8 cellular contexts compared by ENCODE assay signal in the genomic region with DNA sequence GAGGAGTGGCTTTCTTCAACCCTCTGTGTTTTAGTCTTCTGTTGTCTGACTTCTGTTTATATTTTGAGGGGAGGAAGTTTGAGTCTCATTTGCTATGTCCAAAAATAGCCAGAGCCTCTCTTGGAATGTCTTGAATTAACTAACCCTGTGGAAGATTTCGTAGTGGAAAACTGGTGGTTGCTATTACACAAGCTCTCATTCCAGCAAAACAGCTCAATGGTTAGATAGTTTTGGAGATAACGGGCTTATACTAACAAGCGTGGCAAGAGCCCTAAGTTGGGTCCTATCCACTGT. TPM values are rescaled to one million over a fixed set of nuclear protein-coding genes. Genes with fewer than 3 reads are reported as not detected.
DNase-seq lines count a peak whose midpoint lies in the region; ATAC-seq and TF ChIP-seq lines count a peak whose summit lies in the region.

No MANE protein-coding gene starts in this region.

- DNase-seq in colonic mucosa, result no peak
- DNase-seq in stimulated activated effector memory CD8-positive, alpha-beta T cell treated with anti-CD3 and anti-CD28 coated beads, Interleukin-12 subunit alpha, Interleukin-12 subunit beta, amount 100 ng/mL, for 72 hours (ENCODE audit: low spot score in 2 of 2), result no peak
- DNase-seq in activated CD4-positive, CD25-positive, alpha-beta regulatory T cell treated with anti-CD3 and anti-CD28 coated beads, Interleukin-2, amount 50 U/mL, for 72 hours, result no peak
- DNase-seq in DMS153 treated with DMSO at 0.1 percent for 48 hours (lab: John Stamatoyannopoulos, UW; ENCODE audit: unreplicated experiment), result no peak
- DNase-seq in HEK293T (ENCODE audit: extremely low spot score), result no peak

- peaks cover 14% of the 10 kb centered on the region for H3K4me1 Mint-ChIP-seq in stimulated activated effector memory CD8-positive, alpha-beta T cell treated with anti-CD3 and anti-CD28 coated beads, Interleukin-12 subunit alpha, Interleukin-12 subunit beta, amount 100 ng/mL, for 72 hours

- peak overlapping the region; percentile 74 for H3K4me3 ChIP-seq in HUES6 (ENCODE audit: low read depth, low read length)
- peak overlapping the region; percentile 57 for H3K4me3 ChIP-seq in colonic mucosa

- POLR2A ChIA-PET in HEK293T (lab: Yijun Ruan, JAX), result no interaction called here

- peak overlapping the region; percentile 71 for H3K4me3 Mint-ChIP-seq in stimulated activated effector memory CD8-positive, alpha-beta T cell treated with anti-CD3 and anti-CD28 coated beads, Interleukin-12 subunit alpha, Interleukin-12 subunit beta, amount 100 ng/mL, for 72 hours

- H3K27me3 ChIP-seq in HUES6 (ENCODE audit: control insufficient read depth, insufficient read depth, low read length) (no peaks in the 10 kb centered on the region), colonic mucosa (no peaks in the 10 kb centered on the region), layer of hippocampus (ENCODE audit: control insufficient read depth, insufficient read depth, low read length) (no peaks in the 10 kb centered on the region)

- ATAC-seq in stimulated activated effector memory CD8-positive, alpha-beta T cell treated with anti-CD3 and anti-CD28 coated beads, Interleukin-12 subunit alpha, Interleukin-12 subunit beta, amount 100 ng/mL, for 72 hours, result no peak
- no peak for ATAC-seq in HG03045 (IDR thresholded peaks at IDR 0.05; ENCODE audit: unreplicated experiment)

- H3K9me3 ChIP-seq in HUES6 (ENCODE audit: control insufficient read depth, insufficient read depth, low read depth, low read length), result no peaks in the 10 kb centered on the region
- no peaks in the 10 kb centered on the region for H3K9me3 ChIP-seq in colonic mucosa

- H3K9ac ChIP-seq in HUES6 (ENCODE audit: low read length) (peak overlapping the region; percentile 84), colonic mucosa (ENCODE audit: low read depth in 2 of 2, low read length in 2 of 2) (peak overlapping the region; percentile 82 to 84)

- CTCF ChIA-PET in HEK293T (lab: Yijun Ruan, JAX), result interaction anchor here (1.0 to 2.3 kb wide), 2 partner anchors 11 to 24 kb away, joined by 3 to 7 read pairs; no protein-coding TSS in a partner anchor

- H3K36me3 ChIP-seq in HUES6 (ENCODE audit: control insufficient read depth, insufficient read depth, low read length) (peaks cover 29% of the 10 kb centered on the region), colonic mucosa (no peaks in the 10 kb centered on the region)

- H3K36me3 Mint-ChIP-seq in stimulated activated effector memory CD8-positive, alpha-beta T cell treated with anti-CD3 and anti-CD28 coated beads, Interleukin-12 subunit alpha, Interleukin-12 subunit beta, amount 100 ng/mL, for 72 hours, result no peaks in the 10 kb centered on the region

- H3K27ac ChIP-seq in HUES6 (ENCODE audit: low read depth, low read length), result no peak overlapping the region
- peak overlapping the region; percentile 76 for H3K27ac ChIP-seq in colonic mucosa
- H3K27ac ChIP-seq in layer of hippocampus (ENCODE audit: low read depth, low read length), result peak overlapping the region; percentile 14

- no peaks in the 10 kb centered on the region for H3K9me3 Mint-ChIP-seq in stimulated activated effector memory CD8-positive, alpha-beta T cell treated with anti-CD3 and anti-CD28 coated beads, Interleukin-12 subunit alpha, Interleukin-12 subunit beta, amount 100 ng/mL, for 72 hours

- no peak for TF ChIP-seq CTCF in colonic mucosa (IDR thresholded peaks at IDR 0.05)

- H3K27ac Mint-ChIP-seq in stimulated activated effector memory CD8-positive, alpha-beta T cell treated with anti-CD3 and anti-CD28 coated beads, Interleukin-12 subunit alpha, Interleukin-12 subunit beta, amount 100 ng/mL, for 72 hours, result no peak overlapping the region

- H3K4me1 ChIP-seq in HUES6 (ENCODE audit: control insufficient read depth, insufficient read depth, low read length), result peaks cover 50% of the 10 kb centered on the region
- no peaks in the 10 kb centered on the region for H3K4me1 ChIP-seq in colonic mucosa

- intact Hi-C loops in colonic mucosa (cut with DNase I), result loop anchor here (5.0 kb wide), 1 partner anchor 213 kb away; no protein-coding TSS in a partner anchor

TF ChIP-seq in HEK293T, 16 proteins besides CTCF, POLR2A, EP300 and RAD21:
- TF ChIP-seq SP1 (IDR thresholded peaks at IDR 0.05), result no peak

RNA-seq across cellular contexts. Expression of gene CCN2, which starts 1.6 kb away (rescaled TPM):
- total RNA-seq in colonic mucosa, result 100 to 1,000 TPM in 1 of 2 donors, 10 to 100 TPM in 1; 19.4 to 115 TPM
